8 cellular contexts compared by ENCODE assay signal in the genomic region with DNA sequence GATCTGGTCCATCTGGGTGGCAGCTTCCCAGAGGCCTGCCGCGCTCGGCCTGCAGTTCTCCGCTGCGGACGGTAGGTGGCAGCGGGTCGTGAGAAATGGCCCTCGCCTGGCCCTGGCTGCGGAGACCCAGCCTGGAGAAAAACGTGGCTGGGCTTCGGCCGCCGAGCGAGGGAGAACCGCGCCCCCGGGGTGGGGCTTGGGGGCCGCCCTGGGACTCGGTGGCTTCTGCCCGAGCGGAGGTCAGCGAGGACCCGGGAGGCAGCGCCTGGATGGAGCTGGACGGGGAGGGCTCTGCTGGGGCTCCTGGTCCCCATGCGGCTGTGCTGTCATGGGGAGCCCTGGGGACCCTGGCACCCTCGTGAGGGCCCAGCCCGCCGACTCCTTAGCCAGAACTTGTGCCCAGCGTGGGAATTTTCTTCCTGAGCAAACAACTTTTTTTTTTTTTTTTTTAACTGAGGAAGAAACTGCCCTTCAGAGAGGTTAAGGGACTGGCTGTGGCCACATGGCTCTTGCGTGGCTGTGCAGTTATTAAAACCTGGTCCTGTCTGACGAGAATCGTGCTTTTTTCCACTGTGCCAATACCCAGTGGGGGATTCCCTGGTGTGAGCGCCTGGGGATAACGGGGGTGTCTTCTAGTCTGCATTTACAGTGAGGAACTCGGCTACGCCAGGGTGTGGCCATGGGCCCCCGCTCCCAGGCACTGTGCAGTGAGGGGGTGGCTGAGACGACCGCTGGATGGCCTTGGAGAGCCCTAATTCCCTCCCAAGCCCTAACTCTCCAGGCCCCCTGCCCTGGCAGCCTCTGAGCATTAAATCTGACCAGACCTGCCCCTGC.
A peak's percentile ranks its signal among the peaks of the same experiment; 100 is the strongest.
DNase-seq lines count a peak whose midpoint lies in the region; ATAC-seq and TF ChIP-seq lines count a peak whose summit lies in the region.

No MANE protein-coding gene starts in this region.

- TF ChIP-seq CTCF in HL-60 (IDR thresholded peaks at IDR 0.05; ENCODE audit: insufficient read depth, low read length): peak; percentile 75

- H3K27me3 ChIP-seq in HL-60 (ENCODE audit: insufficient read depth, poor library complexity, severe bottlenecking): no peaks in the 10 kb centered on the region

- DNase-seq in COR-L47 (lab: John Stamatoyannopoulos, UW) (peak; percentile 81), HL-60 (ENCODE audit: low read depth in 1 of 2, low spot score in 1 of 2) (peak; percentile 66 to 87), NOMO-1 treated with dmso at 0.1 percent for 144 hours (lab: John Stamatoyannopoulos, UW; ENCODE audit: unreplicated experiment) (peak; percentile 79), activated T-cell treated with anti-CD3 and anti-CD28 coated beads for 24 hours (ENCODE audit: low read depth) (peak; percentile 65), epithelial cell of prostate (ENCODE audit: low read depth, low spot score) (peak; percentile 37), mucosa of gallbladder (ENCODE audit: low spot score) (peak; percentile 95)
- DNase-seq in stimulated activated CD8-positive, alpha-beta memory T cell treated with anti-CD3 and anti-CD28 coated beads, Interleukin-2, amount 100 ng/mL, for 48 hours (ENCODE audit: low read depth in 2 of 2): peak; percentile 63 to 70

- H3K27ac ChIP-seq in HL-60 (replicated peaks): 0 out of 2 replicates have a peak overlapping the region, but pooled peaks have one; percentile 31
- no peak overlapping the region for H3K27ac ChIP-seq in epithelial cell of prostate

- H3K4me3 ChIP-seq in HL-60 (replicated peaks; ENCODE audit: insufficient read depth, low read length): peak overlapping the region; percentile 29

- peak; percentile 100 for ATAC-seq in GM19468 (IDR thresholded peaks at IDR 0.05; ENCODE audit: extremely low read depth, unreplicated experiment)

Comparison
In these comparisons a context has a peak if more than half of its experiments do, and no peak if none do; other contexts are left out.
1. DNase-seq: peak in every context shown above with its lines; median percentile 95 in mucosa of gallbladder; 81 in COR-L47; 79 in NOMO-1 treated with dmso at 0.1 percent for 144 hours; 76 in HL-60; 66 in stimulated activated CD8-positive, alpha-beta memory T cell treated with anti-CD3 and anti-CD28 coated beads, Interleukin-2, amount 100 ng/mL, for 48 hours; 65 in activated T-cell treated with anti-CD3 and anti-CD28 coated beads for 24 hours; 37 in epithelial cell of prostate.